ENCODE assay signal across 21 cellular contexts in genomic region chr1:25831569-25832196, GRCh38. TPM values are rescaled to one million over a fixed set of nuclear protein-coding genes. Genes with fewer than 3 reads are reported as not detected.
A peak's percentile ranks its signal among the peaks of the same experiment; 100 is the strongest.
DNase-seq lines count a peak whose midpoint lies in the region; ATAC-seq and TF ChIP-seq lines count a peak whose summit lies in the region.
"Had no signal": no experiment of that assay in that cellular context is flagged by ENCODE, and none has a peak within 500 bp of the region (broad histone marks: within the 10 kb centered on the region; RNA-seq: fewer than 3 reads in every experiment).

No MANE protein-coding gene starts in this region.

- H3K4me1 ChIP-seq in cardiac muscle cell (ENCODE audit: low read depth) (peaks cover 15% of the 10 kb centered on the region), heart left ventricle (peaks cover 0 to 24% (median 6%) of the 10 kb centered on the region in 12 donors), Peyer's patch (no peaks in the 10 kb centered on the region)
- H3K4me1 ChIP-seq: colonic mucosa, tibial artery had no signal

- H3K27me3 ChIP-seq in cardiac muscle cell (no peaks in the 10 kb centered on the region), heart left ventricle (no peaks in the 10 kb centered on the region), Peyer's patch (no peaks in the 10 kb centered on the region)
- H3K27me3 ChIP-seq: colonic mucosa, tibial artery had no signal

- intact Hi-C loops in heart left ventricle (cut with DNase I): loop anchor here in 2 of 10 donors (10.0 kb wide), 1 partner anchor 163 kb away; the partner anchor contains the start of gene PAFAH2 (in 2 of the 2)

- no peak for DNase-seq in cardiac muscle cell (ENCODE audit: low read depth in 1 of 2, low spot score in 1 of 2)
- no peak for DNase-seq in heart left ventricle
- DNase-seq in SKM-1 (lab: John Stamatoyannopoulos, UW; ENCODE audit: unreplicated experiment): peak; percentile 20
- peak; percentile 26 for DNase-seq in choroid plexus epithelial cell (ENCODE audit: low read depth)
- no peak for DNase-seq in NCI-H524 (lab: John Stamatoyannopoulos, UW)
- no peak for DNase-seq in Peyer's patch
- DNase-seq in GM13976 (ENCODE audit: low spot score): no peak
- DNase-seq: activated B cell treated with CpG ODN at 0.5 μM for 24 hours; activated CD4-positive, alpha-beta memory T cell treated with anti-CD3 and anti-CD28 coated beads, Interleukin-2, amount 10 ng/mL, durations not matched to agents 7 days and 5 days; activated T-cell treated with anti-CD3 and anti-CD28 coated beads, Interleukin-2, amount 50 U/mL, for 4 hours; colonic mucosa; COR-L47; HCEC 1CT; left ventricle myocardium superior; NCI-H1436 treated with DMSO at 0.1 percent for 48 hours; NCI-H2171; NCI-H526 treated with DMSO at 0.1 percent for 48 hours; Right ventricle myocardium superior; stimulated activated CD4-positive, alpha-beta T cell treated with anti-CD3 and anti-CD28 coated beads, Interleukin-4, amount 100 ng/mL, for 24 hours; tibial artery had no signal

- ATAC-seq in heart left ventricle (no peak), GM21367 (IDR thresholded peaks at IDR 0.05; ENCODE audit: unreplicated experiment) (no peak)
- ATAC-seq: activated T-cell treated with anti-CD3 and anti-CD28 coated beads, Interleukin-2, amount 50 U/mL, for 4 hours; left ventricle myocardium superior had no signal

- no peak for TF ChIP-seq POLR2A in heart left ventricle (IDR thresholded peaks at IDR 0.05)
- no peak for TF ChIP-seq POLR2A in Peyer's patch (IDR thresholded peaks at IDR 0.05)

- no peaks in the 10 kb centered on the region for H3K9me3 ChIP-seq in cardiac muscle cell (ENCODE audit: low read depth)
- no peaks in the 10 kb centered on the region for H3K9me3 ChIP-seq in heart left ventricle
- H3K9me3 ChIP-seq in Peyer's patch: no peaks in the 10 kb centered on the region
- H3K9me3 ChIP-seq: colonic mucosa, tibial artery had no signal

- no peak for TF ChIP-seq CTCF in cardiac muscle cell (IDR thresholded peaks at IDR 0.05; ENCODE audit: low read depth, low read length)
- TF ChIP-seq CTCF in heart left ventricle (IDR thresholded peaks at IDR 0.05): no peak
- no peak for TF ChIP-seq CTCF in choroid plexus epithelial cell (conservative IDR thresholded peaks at IDR 0.05; ENCODE audit: low read depth, low read length)
- no peak for TF ChIP-seq CTCF in Peyer's patch (IDR thresholded peaks at IDR 0.05)
- no peak for TF ChIP-seq CTCF in GM13976 (IDR thresholded peaks at IDR 0.05; ENCODE audit: borderline replicate concordance, control extremely low read depth, extremely low read depth, insufficient read depth, missing control alignments)

- H3K27ac ChIP-seq in cardiac muscle cell: peak overlapping the region; percentile 62
- H3K27ac ChIP-seq in heart left ventricle: no peak overlapping the region
- H3K27ac ChIP-seq in Peyer's patch: peak overlapping the region in 2 of 4 donors; percentile 60 to 63
- H3K27ac ChIP-seq: colonic mucosa, tibial artery had no signal

- H3K36me3 ChIP-seq in cardiac muscle cell (peaks cover 58% of the 10 kb centered on the region), heart left ventricle (peaks cover 0 to 94% (median 76%) of the 10 kb centered on the region in 9 donors), Peyer's patch (peaks cover 0 to 76% (median 0%) of the 10 kb centered on the region in 3 donors)

- in situ Hi-C loops in GM13976 (cut with MboI; ENCODE audit: low sequenced_read_pairs, unreplicated experiment): no loop called here

- H3K4me3 ChIP-seq in cardiac muscle cell (no peak overlapping the region), heart left ventricle (no peak overlapping the region), choroid plexus epithelial cell (ENCODE audit: low read depth, low read length) (no peak overlapping the region), Peyer's patch (no peak overlapping the region)
- H3K4me3 ChIP-seq: colonic mucosa, tibial artery had no signal

- WGBS in heart left ventricle, 4 donors: 43 to 52% (median 45%) methylated on average over 5 of the region's 5 CpGs

RNA-seq across cellular contexts. Expression of gene MTFR1L, which starts 11.9 kb away (rescaled TPM):
- total RNA-seq in cardiac muscle cell: 158 and 197 TPM in 2 replicates
- polyA plus RNA-seq in cardiac muscle cell: 251 and 266 TPM in 2 replicates
- total RNA-seq in heart left ventricle: 100 to 1,000 TPM; 123 to 319 (median 214) TPM
- polyA plus RNA-seq in heart left ventricle: 100 to 1,000 TPM; 135 to 146 TPM
- total RNA-seq in Peyer's patch: 100 to 1,000 TPM; 122 to 173 (median 131) TPM

RNA-seq across cellular contexts. Expression of gene AUNIP, which starts 27.6 kb away (rescaled TPM):
- total RNA-seq in cardiac muscle cell: 3.0 and 4.4 TPM in 2 replicates
- polyA plus RNA-seq in cardiac muscle cell: 4.9 and 5.6 TPM in 2 replicates
- total RNA-seq in heart left ventricle: 1 to 10 TPM in 1 of 9 donors, under 1 TPM in 2, not detected in 6; 0.25 to 1.5 (median 0.27) TPM
- under 1 TPM in 1 of 2 donors, not detected in 1; 0.19 TPM for polyA plus RNA-seq in heart left ventricle
- 1 to 10 TPM in 1 of 4 donors, under 1 TPM in 1, not detected in 2; 0.95 to 1.6 TPM for total RNA-seq in Peyer's patch
- total RNA-seq: left ventricle myocardium superior had no signal

RNA-seq across cellular contexts. Expression of gene SELENON, which starts 31.7 kb away (rescaled TPM):
- 97.3 and 123 TPM in 2 replicates for total RNA-seq in cardiac muscle cell
- 111 and 130 TPM in 2 replicates for polyA plus RNA-seq in cardiac muscle cell
- 10 to 100 TPM; 39.8 to 92.3 (median 48.5) TPM for total RNA-seq in heart left ventricle
- polyA plus RNA-seq in heart left ventricle: 10 to 100 TPM; 28.9 to 53.2 TPM
- total RNA-seq in Peyer's patch: 10 to 100 TPM; 16.1 to 30.1 (median 22.0) TPM

RNA-seq across cellular contexts. Expression of gene PAQR7, which starts 43.8 kb away (rescaled TPM):
- 10.7 and 12.5 TPM in 2 replicates for total RNA-seq in cardiac muscle cell
- 2.1 and 3.1 TPM in 2 replicates for polyA plus RNA-seq in cardiac muscle cell
- 1 to 10 TPM; 1.1 to 5.7 (median 2.1) TPM for total RNA-seq in heart left ventricle
- 1 to 10 TPM; 1.3 to 1.7 TPM for polyA plus RNA-seq in heart left ventricle
- 10 to 100 TPM in 1 of 4 donors, 1 to 10 TPM in 3; 6.7 to 12.1 (median 7.8) TPM for total RNA-seq in Peyer's patch

Comparison
In these comparisons a context has a peak if more than half of its experiments do, and no peak if none do; other contexts are left out.
1. DNase-seq: peak in SKM-1 (single experiment) and choroid plexus epithelial cell (single experiment); none in cardiac muscle cell (0 of 2), heart left ventricle (0 of 5), NCI-H524 (0 of 2), Peyer's patch (0 of 3) and GM13976 (single experiment).